20 cellular contexts compared by ENCODE assay signal in the genomic region with DNA sequence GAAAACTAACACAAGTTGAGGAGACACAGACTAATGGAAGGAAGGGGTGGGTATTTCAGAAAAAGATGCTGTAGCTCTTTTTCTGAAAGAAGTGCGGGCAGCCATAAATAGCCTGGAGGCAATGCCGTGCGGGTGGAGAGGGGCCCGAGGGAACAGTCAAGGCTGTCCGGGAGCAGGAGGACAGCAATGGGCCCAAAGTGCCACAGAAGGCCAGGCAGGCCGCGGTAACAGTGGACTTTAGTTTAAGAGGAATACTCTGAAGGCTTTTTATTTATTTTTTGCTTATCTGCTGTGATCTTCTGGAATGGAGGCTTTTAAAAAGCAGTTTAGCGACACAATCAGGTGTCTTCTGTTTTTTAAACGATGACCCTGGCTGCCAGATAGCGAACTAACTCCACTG. TPM values are rescaled to one million over a fixed set of nuclear protein-coding genes. Genes with fewer than 3 reads are reported as not detected.
DNase-seq lines count a peak whose midpoint lies in the region; ATAC-seq, FAIRE-seq and TF ChIP-seq lines count a peak whose summit lies in the region.
"Had no signal": no experiment of that assay in that cellular context is flagged by ENCODE, and none has a peak within 500 bp of the region (broad histone marks: within the 10 kb centered on the region; RNA-seq: fewer than 3 reads in every experiment).

No MANE protein-coding gene starts in this region.

- no peak overlapping the region for H2BK12ac ChIP-seq in neuronal stem cell (ENCODE audit: low read length)

- no peak overlapping the region for H2BK15ac ChIP-seq in neuronal stem cell (ENCODE audit: low read length)

- H3K27ac ChIP-seq in HepG2 (ENCODE audit: extremely low read length, insufficient read depth, low read length), result peak overlapping the region; percentile 58
- no peak overlapping the region for H3K27ac ChIP-seq in right lobe of liver
- peak overlapping the region; percentile 50 for H3K27ac ChIP-seq in VCaP
- peak overlapping the region; percentile 25 for H3K27ac ChIP-seq in vagina
- H3K27ac ChIP-seq in neuronal stem cell (replicated peaks; ENCODE audit: low read length), result no peak overlapping the region
- no peak overlapping the region for H3K27ac ChIP-seq in esophagus squamous epithelium

- H3K4ac ChIP-seq in neuronal stem cell (ENCODE audit: low read length), result no peak overlapping the region

- no peaks in the 10 kb centered on the region for H4K20me1 ChIP-seq in HepG2 (ENCODE audit: insufficient read depth, low read length)

- H3K4me3 Mint-ChIP-seq in immature natural killer cell, result peak overlapping the region in 3 of 5 donors; percentile 47 to 67 (median 57)
- H3K4me3 Mint-ChIP-seq: activated naive CD8-positive, alpha-beta T cell treated with anti-CD3 and anti-CD28 coated beads, Interleukin-2, amount 10 ng/mL, durations not matched to agents 7 days and 5 days had no signal

- H2BK5ac ChIP-seq in neuronal stem cell (ENCODE audit: low read length), result no peak overlapping the region

- H3K4me1 Mint-ChIP-seq in immature natural killer cell, result peaks cover 59 to 67% of the 10 kb centered on the region in 2 donors

- peak; percentile 39 for DNase-seq in HepG2 (ENCODE audit: low spot score)
- no peak for DNase-seq in right lobe of liver
- DNase-seq in immature natural killer cell, result no peak
- no peak for DNase-seq in vagina (ENCODE audit: extremely low spot score in 2 of 2)
- DNase-seq in GDM1 (lab: John Stamatoyannopoulos, UW), result no peak
- no peak for DNase-seq in neuronal stem cell (ENCODE audit: low spot score)
- DNase-seq in esophagus squamous epithelium (lab: John Stamatoyannopoulos, UW), result no peak
- DNase-seq: activated naive CD8-positive, alpha-beta T cell treated with anti-CD3 and anti-CD28 coated beads, Interleukin-2, amount 10 ng/mL, durations not matched to agents 7 days and 5 days; HCEC 1CT; KBM-7; mucosa of descending colon; NCI-H2081; NCI-H526 treated with DMSO at 0.1 percent for 48 hours; posterior cingulate gyrus; SHP77; stimulated activated CD4-positive, alpha-beta T cell treated with anti-CD3 and anti-CD28 coated beads, Interleukin-2, amount 100 ng/mL, for 24 hours; substantia nigra had no signal

- peaks cover 54% of the 10 kb centered on the region for H3K4me1 ChIP-seq in HepG2 (ENCODE audit: insufficient read depth, low read length)
- peaks cover 0 to 9% (median 2%) of the 10 kb centered on the region in 4 donors for H3K4me1 ChIP-seq in right lobe of liver
- H3K4me1 ChIP-seq in vagina, result peaks cover 77% of the 10 kb centered on the region
- H3K4me1 ChIP-seq in neuronal stem cell (ENCODE audit: control insufficient read depth in 2 of 2, insufficient read depth in 1 of 2, low read depth in 1 of 2, low read length in 2 of 2), result peaks cover 11 to 13% of the 10 kb centered on the region in 2 donors
- peaks cover 5 to 51% (median 19%) of the 10 kb centered on the region in 3 donors for H3K4me1 ChIP-seq in esophagus squamous epithelium

- peaks cover 4 to 9% (median 8%) of the 10 kb centered on the region in 3 donors for H3K27me3 Mint-ChIP-seq in immature natural killer cell (ENCODE audit: low read depth in 3 of 3)
- H3K27me3 Mint-ChIP-seq: activated naive CD8-positive, alpha-beta T cell treated with anti-CD3 and anti-CD28 coated beads, Interleukin-2, amount 10 ng/mL, durations not matched to agents 7 days and 5 days had no signal

- POLR2A ChIA-PET in HepG2 (lab: Yijun Ruan, JAX), result interaction anchor here (1.2 kb wide), 1 partner anchor 56 kb away, joined by 3 read pairs; no protein-coding TSS in a partner anchor

- no peak for TF ChIP-seq POLR2A in HepG2 (IDR thresholded peaks at IDR 0.05; ENCODE audit: insufficient read depth in 1 of 2, low read depth in 2 of 2, low read length in 2 of 2)
- no peak for TF ChIP-seq POLR2A in right lobe of liver (IDR thresholded peaks at IDR 0.05)
- no peak for TF ChIP-seq POLR2A in vagina (IDR thresholded peaks at IDR 0.05)
- no peak for TF ChIP-seq POLR2A in esophagus squamous epithelium (IDR thresholded peaks at IDR 0.05)

- intact Hi-C loops in HepG2 (cut with micrococcal nuclease; ENCODE audit: unreplicated experiment) (loop anchor here (1.0 to 5.0 kb wide), 2 partner anchors 87 to 137 kb away; a partner anchor contains a TSS), right lobe of liver (cut with DNase I) (no loop called here), vagina (cut with DNase I) (no loop called here), esophagus squamous epithelium (cut with DNase I) (no loop called here)

- CTCF ChIA-PET in HepG2 (lab: Yijun Ruan, JAX; ENCODE audit: low intra/inter-chr PET ratio, low total read pairs), result no interaction called here

- H3K79me2 ChIP-seq in HepG2 (ENCODE audit: insufficient read depth, low read length), result peaks cover 59% of the 10 kb centered on the region

- H3K27me3 ChIP-seq in HepG2 (ENCODE audit: control insufficient read depth in 1 of 2, insufficient read depth in 2 of 2, low read length in 2 of 2), result no peaks in the 10 kb centered on the region; a peak in 1 of 5 replicates
- no peaks in the 10 kb centered on the region for H3K27me3 ChIP-seq in right lobe of liver
- H3K27me3 ChIP-seq in vagina, result no peaks in the 10 kb centered on the region
- no peaks in the 10 kb centered on the region for H3K27me3 ChIP-seq in neuronal stem cell (ENCODE audit: control insufficient read depth in 3 of 3, insufficient read depth in 3 of 3, low read depth in 1 of 3, low read length in 3 of 3)
- no peaks in the 10 kb centered on the region for H3K27me3 ChIP-seq in esophagus squamous epithelium

- no peak overlapping the region for H2AK5ac ChIP-seq in neuronal stem cell (ENCODE audit: low read depth, low read length)

- H3K9ac ChIP-seq in HepG2 (ENCODE audit: insufficient read depth, low read depth, low read length) (peak overlapping the region; percentile 57), neuronal stem cell (ENCODE audit: low read depth, low read length, poor library complexity) (no peak overlapping the region)

- TF ChIP-seq EP300 in HepG2 (IDR thresholded peaks at IDR 0.05; ENCODE audit: low read depth in 2 of 2, low read length in 2 of 2) (no peak), HepG2 (CRISPR knock-in tag; IDR thresholded peaks at IDR 0.05; ENCODE audit: borderline replicate concordance) (no peak)

- H3K36me3 Mint-ChIP-seq in immature natural killer cell, result peaks cover 3 to 9% (median 4%) of the 10 kb centered on the region in 3 donors

- peak; percentile 15; the same call in 2 of the 3 replicates for ATAC-seq in HepG2
- no peak for ATAC-seq in right lobe of liver
- ATAC-seq: left lobe of liver, mucosa of descending colon had no signal

- H3K4me2 ChIP-seq in HepG2 (ENCODE audit: low read depth, low read length) (peak overlapping the region; percentile 83), neuronal stem cell (ENCODE audit: insufficient read depth, low read length, poor library complexity, severe bottlenecking) (no peak overlapping the region)

- H3K23ac ChIP-seq in neuronal stem cell (ENCODE audit: low read depth, low read length, poor library complexity), result no peak overlapping the region

- peaks cover 7% of the 10 kb centered on the region for H3K79me1 ChIP-seq in neuronal stem cell (ENCODE audit: low read depth, low read length)

- BruUV-seq in HepG2 (replicated peaks; lab: Mats Ljungman, UMichigan), result no TSS peak

- H3K36me3 ChIP-seq in HepG2 (replicated peaks in 1 of 2; ENCODE audit: control insufficient read depth in 1 of 2, insufficient read depth in 2 of 2, low read length in 2 of 2), result peaks cover 0 to 14% of the 10 kb centered on the region in 2 experiments; a peak in 3 of 5 replicates
- no peaks in the 10 kb centered on the region for H3K36me3 ChIP-seq in right lobe of liver
- peaks cover 0 to 16% of the 10 kb centered on the region in 2 donors for H3K36me3 ChIP-seq in vagina
- H3K36me3 ChIP-seq in neuronal stem cell (replicated peaks in 1 of 2; ENCODE audit: control insufficient read depth in 2 of 2, insufficient read depth in 2 of 2, low read length in 2 of 2), result peaks cover 0 to 25% of the 10 kb centered on the region in 2 donors
- H3K36me3 ChIP-seq in esophagus squamous epithelium, result peaks cover 0 to 30% (median 0%) of the 10 kb centered on the region in 3 donors

- peak overlapping the region in 4 of 6 donors; percentile 19 to 51 (median 22) for H3K27ac Mint-ChIP-seq in immature natural killer cell
- H3K27ac Mint-ChIP-seq: activated naive CD8-positive, alpha-beta T cell treated with anti-CD3 and anti-CD28 coated beads, Interleukin-2, amount 10 ng/mL, durations not matched to agents 7 days and 5 days had no signal

- peak; percentile 42 for FAIRE-seq in HepG2 (lab: Jason Lieb, UNC)
- FAIRE-seq: D721Med had no signal

- no peak for TF ChIP-seq RAD21 in HepG2 (CRISPR knock-in tag; IDR thresholded peaks at IDR 0.05)

- H3K9me3 ChIP-seq in HepG2 (ENCODE audit: low read length) (no peaks in the 10 kb centered on the region), right lobe of liver (no peaks in the 10 kb centered on the region), vagina (no peaks in the 10 kb centered on the region), neuronal stem cell (replicated peaks in 1 of 2; ENCODE audit: control insufficient read depth in 2 of 2, insufficient read depth in 1 of 2, low read depth in 1 of 2, low read length in 2 of 2) (no peaks in the 10 kb centered on the region), esophagus squamous epithelium (no peaks in the 10 kb centered on the region)
- H3K9me3 ChIP-seq: mucosa of descending colon had no signal

- H3K9me3 Mint-ChIP-seq in immature natural killer cell, result no peaks in the 10 kb centered on the region
- H3K9me3 Mint-ChIP-seq: activated naive CD8-positive, alpha-beta T cell treated with anti-CD3 and anti-CD28 coated beads, Interleukin-2, amount 10 ng/mL, durations not matched to agents 7 days and 5 days had no signal

- H2BK120ac ChIP-seq in neuronal stem cell (ENCODE audit: low read depth, low read length), result no peak overlapping the region

- H2AFZ ChIP-seq in HepG2 (ENCODE audit: low read length), result no peak overlapping the region
- H2AFZ ChIP-seq in neuronal stem cell (ENCODE audit: low read length), result no peak overlapping the region

- 10% methylated on average over 10 of the region's 10 CpGs for WGBS in HepG2 (ENCODE audit: low lambda C conversion rate)
- 82% methylated on average over 9 of the region's 10 CpGs for WGBS in right lobe of liver (ENCODE audit: insufficient coverage, low coverage, low lambda C conversion rate, missing lambda C conversion rate)
- WGBS in neuronal stem cell (ENCODE audit: extremely low coverage in 2 of 2, insufficient read length in 2 of 2, insufficient replicate concordance in 1 of 2), 2 donors, result no CpG with 5 or more reads among the region's 10 CpGs
- 71 to 89% methylated on average over 10 of the region's 10 CpGs for WGBS in esophagus squamous epithelium, 2 donors

- H3K4me3 ChIP-seq in HepG2 (replicated peaks in 1 of 3; ENCODE audit: insufficient read depth in 1 of 3, low read depth in 2 of 3, low read length in 3 of 3) (peak overlapping the region in 2 of 3 experiments; percentile 35 to 53; a peak in 3 of 6 replicates), right lobe of liver (no peak overlapping the region), vagina (peak overlapping the region in 1 of 2 donors; percentile 14), neuronal stem cell (ENCODE audit: low read length in 2 of 2) (no peak overlapping the region), esophagus squamous epithelium (no peak overlapping the region)
- H3K4me3 ChIP-seq: mucosa of descending colon had no signal

- H4K91ac ChIP-seq in neuronal stem cell (ENCODE audit: low read depth, low read length, poor library complexity), result no peak overlapping the region

- no peak overlapping the region for H3K18ac ChIP-seq in neuronal stem cell (ENCODE audit: low read length)

- in situ Hi-C loops in HepG2 (cut with HindIII; ENCODE audit: extremely low pct_ligation_motif_present, low pct_unique_long_range_greater_than_20kb), result loop anchor here (5.0 kb wide), 1 partner anchor 33 kb away; no protein-coding TSS in a partner anchor

- H4K8ac ChIP-seq in neuronal stem cell (ENCODE audit: low read depth, low read length), result no peak overlapping the region

- H3K14ac ChIP-seq in neuronal stem cell (ENCODE audit: low read length), result no peak overlapping the region

- TF ChIP-seq CTCF in HepG2 (CRISPR knock-in tag; IDR thresholded peaks at IDR 0.05) (no peak), right lobe of liver (IDR thresholded peaks at IDR 0.05) (no peak), VCaP (conservative IDR thresholded peaks at IDR 0.05) (no peak), vagina (IDR thresholded peaks at IDR 0.05) (no peak), esophagus squamous epithelium (IDR thresholded peaks at IDR 0.05) (no peak)

RNA-seq across cellular contexts. Expression of a gene that starts 2.8 kb away (rescaled TPM):
- total RNA-seq in HepG2 (2016; rRNA removed; fragmentation: Illumina TruSeq; extraction: Trizol) (108 and 125 TPM in 2 replicates), right lobe of liver (10 to 100 TPM in 5 of 6 experiments, 1 to 10 TPM in 1; 9.6 to 28.5 (median 20.8) TPM), vagina (53.8 TPM), esophagus squamous epithelium (10 to 100 TPM; 14.3 to 39.1 (median 32.6) TPM)
- total RNA-seq in HepG2 (2016; cell fraction: cytosol; rRNA removed; fragmentation: Illumina TruSeq; extraction: Trizol; ENCODE audit: low read depth), result 430 and 468 TPM in 2 replicates
- total RNA-seq in HepG2 (2016; cell fraction: insoluble cytoplasmic fraction; rRNA removed; fragmentation: Illumina TruSeq; extraction: Trizol), result 111 and 112 TPM in 2 replicates
- total RNA-seq in HepG2 (2016; cell fraction: membrane; rRNA removed; fragmentation: Illumina TruSeq; extraction: Trizol), result 377 and 404 TPM in 2 replicates
- 50.0 and 51.9 TPM in 2 replicates for total RNA-seq in HepG2 (2016; cell fraction: nucleus; rRNA removed; fragmentation: Illumina TruSeq; extraction: Trizol)
- polyA plus RNA-seq in HepG2 (2011; rRNA removed) (83.6 and 106 TPM in 2 replicates), immature natural killer cell (100 to 1,000 TPM; 157 to 212 (median 204) TPM)
- 45.2 and 54.1 TPM in 2 replicates for polyA plus RNA-seq in HepG2 (2011; cell fraction: cytosol; rRNA removed)
- 41.6 and 57.5 TPM in 2 replicates for polyA plus RNA-seq in HepG2 (2011; cell fraction: nucleus; rRNA removed)
- polyA plus RNA-seq in HepG2 (2012), result 89.6 and 111 TPM in 2 replicates
- polyA plus RNA-seq in HepG2 (2016; cell fraction: cytosol; fragmentation: Illumina TruSeq; extraction: Trizol; ENCODE audit: low read depth), result 797 and 956 TPM in 2 replicates
- 170 and 179 TPM in 2 replicates for polyA plus RNA-seq in HepG2 (2016; cell fraction: insoluble cytoplasmic fraction; fragmentation: Illumina TruSeq; extraction: Trizol; ENCODE audit: low read depth)
- 570 and 618 TPM in 2 replicates for polyA plus RNA-seq in HepG2 (2016; cell fraction: membrane; fragmentation: Illumina TruSeq; extraction: Trizol; ENCODE audit: low read depth)
- polyA plus RNA-seq in HepG2 (2016; cell fraction: nucleus; fragmentation: Illumina TruSeq; extraction: Trizol; ENCODE audit: insufficient read depth, low read depth), result 135 and 136 TPM in 2 replicates
- 13.3 and 35.9 TPM in 2 replicates for polyA minus RNA-seq in HepG2 (2011; rRNA and poly(A)+ RNA removed; ENCODE audit: low replicate concordance)
- polyA minus RNA-seq in HepG2 (2011; cell fraction: cytosol; rRNA and poly(A)+ RNA removed), result 17.3 and 20.8 TPM in 2 replicates
- 21.0 and 23.9 TPM in 2 replicates for polyA minus RNA-seq in HepG2 (2011; cell fraction: nucleus; rRNA and poly(A)+ RNA removed)
- 50.0 TPM for polyA plus RNA-seq in neuronal stem cell (2013, experiment 1 of 2)
- 49.6 TPM for polyA plus RNA-seq in neuronal stem cell (2013, experiment 2 of 2)

RNA-seq across cellular contexts. Expression of a gene that starts 3.0 kb away (rescaled TPM):
- total RNA-seq in HepG2 (2016; rRNA removed; fragmentation: Illumina TruSeq; extraction: Trizol), result 93.0 and 128 TPM in 2 replicates
- 24.5 and 26.5 TPM in 2 replicates for total RNA-seq in HepG2 (2016; cell fraction: cytosol; rRNA removed; fragmentation: Illumina TruSeq; extraction: Trizol; ENCODE audit: low read depth)
- total RNA-seq in HepG2 (2016; cell fraction: insoluble cytoplasmic fraction; rRNA removed; fragmentation: Illumina TruSeq; extraction: Trizol), result 91.7 and 127 TPM in 2 replicates
- 45.4 and 49.2 TPM in 2 replicates for total RNA-seq in HepG2 (2016; cell fraction: membrane; rRNA removed; fragmentation: Illumina TruSeq; extraction: Trizol)
- total RNA-seq in HepG2 (2016; cell fraction: nucleus; rRNA removed; fragmentation: Illumina TruSeq; extraction: Trizol), result 50.4 and 54.8 TPM in 2 replicates
- polyA plus RNA-seq in HepG2 (2011; rRNA removed), result 15.5 and 19.8 TPM in 2 replicates
- 10.9 and 15.9 TPM in 2 replicates for polyA plus RNA-seq in HepG2 (2011; cell fraction: cytosol; rRNA removed)
- polyA plus RNA-seq in HepG2 (2011; cell fraction: nucleus; rRNA removed), result 36.6 and 50.3 TPM in 2 replicates
- polyA plus RNA-seq in HepG2 (2012), result 39.8 and 75.3 TPM in 2 replicates
- 14.0 and 15.0 TPM in 2 replicates for polyA plus RNA-seq in HepG2 (2016; cell fraction: cytosol; fragmentation: Illumina TruSeq; extraction: Trizol; ENCODE audit: low read depth)
- polyA plus RNA-seq in HepG2 (2016; cell fraction: insoluble cytoplasmic fraction; fragmentation: Illumina TruSeq; extraction: Trizol; ENCODE audit: low read depth), result 101 and 102 TPM in 2 replicates
- polyA plus RNA-seq in HepG2 (2016; cell fraction: membrane; fragmentation: Illumina TruSeq; extraction: Trizol; ENCODE audit: low read depth), result 26.2 and 28.6 TPM in 2 replicates
- 54.3 and 60.5 TPM in 2 replicates for polyA plus RNA-seq in HepG2 (2016; cell fraction: nucleus; fragmentation: Illumina TruSeq; extraction: Trizol; ENCODE audit: insufficient read depth, low read depth)
- polyA minus RNA-seq in HepG2 (2011; rRNA and poly(A)+ RNA removed; ENCODE audit: low replicate concordance), result 13.4 and 22.8 TPM in 2 replicates
- 24.7 and 28.4 TPM in 2 replicates for polyA minus RNA-seq in HepG2 (2011; cell fraction: cytosol; rRNA and poly(A)+ RNA removed)
- 43.6 and 53.1 TPM in 2 replicates for polyA minus RNA-seq in HepG2 (2011; cell fraction: nucleus; rRNA and poly(A)+ RNA removed)
- 10 to 100 TPM; 10.6 to 21.2 (median 11.7) TPM for total RNA-seq in right lobe of liver
- 10 to 100 TPM; 22.1 to 48.0 (median 35.2) TPM for polyA plus RNA-seq in immature natural killer cell
- 19.4 TPM for total RNA-seq in vagina
- 78.4 TPM for polyA plus RNA-seq in neuronal stem cell (2013, experiment 1 of 2)
- 77.6 TPM for polyA plus RNA-seq in neuronal stem cell (2013, experiment 2 of 2)
- 10 to 100 TPM; 20.4 to 27.9 (median 24.0) TPM for total RNA-seq in esophagus squamous epithelium

RNA-seq across cellular contexts. Expression of a gene that starts 53.9 kb away (rescaled TPM):
- 44.4 and 45.2 TPM in 2 replicates for total RNA-seq in HepG2 (2016; rRNA removed; fragmentation: Illumina TruSeq; extraction: Trizol)
- total RNA-seq in HepG2 (2016; cell fraction: cytosol; rRNA removed; fragmentation: Illumina TruSeq; extraction: Trizol; ENCODE audit: low read depth), result 48.4 and 50.7 TPM in 2 replicates
- 41.9 and 48.6 TPM in 2 replicates for total RNA-seq in HepG2 (2016; cell fraction: insoluble cytoplasmic fraction; rRNA removed; fragmentation: Illumina TruSeq; extraction: Trizol)
- total RNA-seq in HepG2 (2016; cell fraction: membrane; rRNA removed; fragmentation: Illumina TruSeq; extraction: Trizol), result 45.3 and 47.0 TPM in 2 replicates
- 19.2 and 24.6 TPM in 2 replicates for total RNA-seq in HepG2 (2016; cell fraction: nucleus; rRNA removed; fragmentation: Illumina TruSeq; extraction: Trizol)
- 37.4 and 43.6 TPM in 2 replicates for polyA plus RNA-seq in HepG2 (2011; rRNA removed)
- polyA plus RNA-seq in HepG2 (2011; cell fraction: cytosol; rRNA removed), result 30.1 and 33.9 TPM in 2 replicates
- polyA plus RNA-seq in HepG2 (2011; cell fraction: nucleus; rRNA removed), result 15.7 and 16.7 TPM in 2 replicates
- polyA plus RNA-seq in HepG2 (2012), result 23.4 and 30.7 TPM in 2 replicates
- 53.5 and 58.2 TPM in 2 replicates for polyA plus RNA-seq in HepG2 (2016; cell fraction: cytosol; fragmentation: Illumina TruSeq; extraction: Trizol; ENCODE audit: low read depth)
- 40.8 and 42.5 TPM in 2 replicates for polyA plus RNA-seq in HepG2 (2016; cell fraction: insoluble cytoplasmic fraction; fragmentation: Illumina TruSeq; extraction: Trizol; ENCODE audit: low read depth)
- 41.3 and 42.8 TPM in 2 replicates for polyA plus RNA-seq in HepG2 (2016; cell fraction: membrane; fragmentation: Illumina TruSeq; extraction: Trizol; ENCODE audit: low read depth)
- 28.4 and 30.4 TPM in 2 replicates for polyA plus RNA-seq in HepG2 (2016; cell fraction: nucleus; fragmentation: Illumina TruSeq; extraction: Trizol; ENCODE audit: insufficient read depth, low read depth)
- polyA minus RNA-seq in HepG2 (2011; rRNA and poly(A)+ RNA removed; ENCODE audit: low replicate concordance), result 15.2 and 21.3 TPM in 2 replicates
- 14.1 and 16.1 TPM in 2 replicates for polyA minus RNA-seq in HepG2 (2011; cell fraction: cytosol; rRNA and poly(A)+ RNA removed)
- polyA minus RNA-seq in HepG2 (2011; cell fraction: nucleus; rRNA and poly(A)+ RNA removed), result 14.0 and 25.5 TPM in 2 replicates
- total RNA-seq in right lobe of liver, result 10 to 100 TPM; 30.4 to 41.3 (median 33.6) TPM
- 10 to 100 TPM; 68.4 to 88.5 (median 85.4) TPM for polyA plus RNA-seq in immature natural killer cell
- total RNA-seq in vagina, result 40.0 TPM
- polyA plus RNA-seq in neuronal stem cell (2013, experiment 1 of 2), result 20.1 TPM
- polyA plus RNA-seq in neuronal stem cell (2013, experiment 2 of 2), result 21.3 TPM
- 10 to 100 TPM in 3 of 4 donors, 1 to 10 TPM in 1; 6.0 to 47.9 (median 25.2) TPM for total RNA-seq in esophagus squamous epithelium

Comparison
In these comparisons a context has a peak if more than half of its experiments do, and no peak if none do; other contexts are left out.
1. H3K27ac ChIP-seq: peak in HepG2 (single experiment), VCaP (single experiment) and vagina (single experiment); none in right lobe of liver (0 of 3), neuronal stem cell (single experiment) and esophagus squamous epithelium (0 of 4).
2. H3K4me3 ChIP-seq: peak in HepG2 (2 of 3); none in right lobe of liver (0 of 3), neuronal stem cell (0 of 2) and esophagus squamous epithelium (0 of 4).